In the genomic region with DNA sequence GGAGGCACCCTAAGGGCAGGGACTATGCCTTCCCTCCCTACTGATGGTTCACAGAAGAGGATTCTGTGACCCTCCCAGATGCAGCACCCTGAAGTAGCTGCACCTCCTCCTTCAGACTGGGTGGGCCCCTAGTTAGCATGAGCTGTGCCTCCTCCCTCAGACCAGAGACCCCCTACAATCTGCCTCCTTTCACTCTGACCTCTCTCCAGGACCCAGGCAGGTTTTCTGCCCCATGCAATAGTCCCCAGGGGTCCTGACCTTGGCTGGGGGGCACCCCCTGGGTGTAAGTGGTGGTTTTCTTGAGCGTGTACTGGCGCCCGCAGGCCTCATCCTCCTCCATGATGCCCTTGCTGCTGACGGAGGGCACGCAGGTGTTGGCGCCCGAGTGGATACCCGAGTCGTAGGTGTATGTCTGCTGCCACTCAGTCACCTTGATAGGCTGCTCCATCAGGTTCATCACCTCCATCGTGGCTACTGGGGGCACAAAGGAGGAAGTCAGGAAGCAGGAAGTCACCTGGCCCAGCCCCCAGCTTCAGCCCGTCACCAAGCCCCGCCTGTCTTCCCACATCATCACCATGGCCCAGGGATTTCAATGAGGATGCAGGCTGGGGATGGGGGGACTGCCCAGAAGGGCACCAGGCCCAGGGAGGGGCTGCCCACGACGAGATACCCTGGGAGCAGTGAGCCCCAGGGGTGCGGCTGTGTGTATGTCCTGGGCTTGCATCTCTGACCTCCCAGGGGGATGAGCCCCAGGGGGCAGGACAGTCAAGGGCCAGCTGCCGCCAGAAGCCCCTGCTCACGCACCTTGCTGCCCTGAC, we compare ENCODE assay signal across 7 cellular contexts. TPM values are rescaled to one million over a fixed set of nuclear protein-coding genes. Genes with fewer than 3 reads are reported as not detected.
DNase-seq lines count a peak whose midpoint lies in the region; ATAC-seq and TF ChIP-seq lines count a peak whose summit lies in the region.
"Had no signal": no experiment of that assay in that cellular context is flagged by ENCODE, and none has a peak within 500 bp of the region (broad histone marks: within the 10 kb centered on the region; RNA-seq: fewer than 3 reads in every experiment).

No MANE protein-coding gene starts in this region.

- H3K4me2 ChIP-seq in trophoblast cell (ENCODE audit: low read length) = peak overlapping the region; percentile 7

- CTCF ChIA-PET in activated B cell treated with CpG ODN at 0.5 μM for 24 hours (lab: Charles Lee) = no interaction called here

- peaks cover 28% of the 10 kb centered on the region for H3K79me1 ChIP-seq in trophoblast cell (ENCODE audit: low read length)

- WGBS in trophoblast cell (ENCODE audit: extremely low coverage, insufficient coverage, insufficient read length) = no CpG with 5 or more reads among the region's 17 CpGs

- H3K36me3 Mint-ChIP-seq in activated B cell treated with CpG ODN at 0.5 μM for 24 hours (ENCODE audit: low read depth) = peaks cover 43% of the 10 kb centered on the region

- H3K4me1 Mint-ChIP-seq in activated B cell treated with CpG ODN at 0.5 μM for 24 hours = peaks cover 24% of the 10 kb centered on the region

- H2AK5ac ChIP-seq in trophoblast cell (ENCODE audit: low read length) = peak overlapping the region; percentile 90

- H2BK120ac ChIP-seq in trophoblast cell (ENCODE audit: insufficient read depth, low read length, poor library complexity) = peak overlapping the region; percentile 72

- ATAC-seq in activated B cell treated with CpG ODN at 0.5 μM for 24 hours (ENCODE audit: low read depth) = peak; percentile 56
- ATAC-seq in GM19452 (IDR thresholded peaks at IDR 0.05; ENCODE audit: unreplicated experiment) = no peak

- H2BK12ac ChIP-seq in trophoblast cell (ENCODE audit: low read length) = peak overlapping the region; percentile 84

- H3K9me3 ChIP-seq in trophoblast cell (ENCODE audit: insufficient read depth, low read depth, low read length) = peaks cover 2% of the 10 kb centered on the region

- intact Hi-C loops in activated B cell treated with CpG ODN at 0.5 μM for 24 hours (cut with micrococcal nuclease) = no loop called here

- peak overlapping the region; percentile 91 for H3K4ac ChIP-seq in trophoblast cell (ENCODE audit: low read depth, low read length)

- POLR2A ChIA-PET in activated B cell treated with CpG ODN at 0.5 μM for 24 hours (lab: Charles Lee) = interaction anchor here (0.6 to 0.7 kb wide), 2 partner anchors 8 to 15 kb away, joined by 3 to 4 read pairs; a partner anchor contains a TSS

- H3K9me3 Mint-ChIP-seq in activated B cell treated with CpG ODN at 0.5 μM for 24 hours = no peaks in the 10 kb centered on the region

- H3K27me3 Mint-ChIP-seq in activated B cell treated with CpG ODN at 0.5 μM for 24 hours = no peaks in the 10 kb centered on the region

- peak overlapping the region; percentile 51 for H2BK5ac ChIP-seq in trophoblast cell (ENCODE audit: low read depth, low read length, poor library complexity)

- H2AFZ ChIP-seq in trophoblast cell (ENCODE audit: insufficient read depth, low read length, poor library complexity) = peak overlapping the region; percentile 33

- peak overlapping the region; percentile 77 for H4K8ac ChIP-seq in trophoblast cell (ENCODE audit: low read depth, low read length)

- peaks cover 70 to 74% of the 10 kb centered on the region in 2 experiments for H3K36me3 ChIP-seq in trophoblast cell (ENCODE audit: control insufficient read depth in 1 of 2, insufficient read depth in 2 of 2, low read length in 2 of 2)

- H3K4me1 ChIP-seq in trophoblast cell (ENCODE audit: control insufficient read depth in 1 of 2, insufficient read depth in 2 of 2, low read length in 2 of 2) = peaks cover 36 to 39% of the 10 kb centered on the region in 2 experiments

- H3K23ac ChIP-seq in trophoblast cell (ENCODE audit: low read length) = no peak overlapping the region

- peak overlapping the region; percentile 74 for H3K18ac ChIP-seq in trophoblast cell (ENCODE audit: low read length)

- H3K4me3 Mint-ChIP-seq in activated B cell treated with CpG ODN at 0.5 μM for 24 hours = peak overlapping the region; percentile 35

- no peaks in the 10 kb centered on the region for H3K27me3 ChIP-seq in trophoblast cell (ENCODE audit: insufficient read depth, low read length)

- no peak for TF ChIP-seq CTCF in activated B cell treated with CpG ODN at 0.5 μM for 24 hours (IDR thresholded peaks at IDR 0.05)

- no peak overlapping the region for H3K4me3 ChIP-seq in trophoblast cell (ENCODE audit: low read depth, low read length)

- H3K9ac ChIP-seq in trophoblast cell (ENCODE audit: low read length) = no peak overlapping the region

- H3K27ac ChIP-seq in trophoblast cell (ENCODE audit: low read depth, low read length) = peak overlapping the region; percentile 65

- H4K91ac ChIP-seq in trophoblast cell (ENCODE audit: low read depth, low read length) = peak overlapping the region; percentile 90

- peaks cover 22% of the 10 kb centered on the region for H3K79me2 ChIP-seq in trophoblast cell (ENCODE audit: control insufficient read depth, insufficient read depth, low read length, poor library complexity)

- H3K14ac ChIP-seq in trophoblast cell (ENCODE audit: low read length) = peak overlapping the region; percentile 87

- DNase-seq in activated B cell treated with CpG ODN at 0.5 μM for 24 hours (no peak), trophoblast cell (no peak), NCI-H510A treated with DMSO at 0.1 percent for 48 hours (lab: John Stamatoyannopoulos, UW) (no peak)
- DNase-seq: GDM1; stimulated activated CD4-positive, alpha-beta T cell treated with anti-CD3 and anti-CD28 coated beads, Interleukin-4, amount 100 ng/mL, for 24 hours had no signal

- peak overlapping the region; percentile 64 for H3K27ac Mint-ChIP-seq in activated B cell treated with CpG ODN at 0.5 μM for 24 hours

- peak overlapping the region; percentile 39 for H4K12ac ChIP-seq in trophoblast cell (ENCODE audit: low read depth, low read length)

RNA-seq across cellular contexts. Expression of a gene that starts 14.9 kb away (rescaled TPM):
- 27.3 and 31.1 TPM in 2 replicates for total RNA-seq in activated B cell treated with CpG ODN at 0.5 μM for 24 hours
- polyA plus RNA-seq in trophoblast cell (2013) = 367 and 395 TPM in 2 replicates

RNA-seq across cellular contexts. Expression of a gene that starts 37.2 kb away (rescaled TPM):
- total RNA-seq in activated B cell treated with CpG ODN at 0.5 μM for 24 hours = 0.10 and 0.11 TPM in 2 replicates
- polyA plus RNA-seq in trophoblast cell (2013) = 14.5 and 20.7 TPM in 2 replicates

RNA-seq across cellular contexts. Expression of a gene that starts 40.2 kb away (rescaled TPM):
- 0.76 and 1.9 TPM in 2 replicates for total RNA-seq in activated B cell treated with CpG ODN at 0.5 μM for 24 hours
- 27.5 and 27.8 TPM in 2 replicates for polyA plus RNA-seq in trophoblast cell (2013)

RNA-seq across cellular contexts. Expression of a gene that starts 41.2 kb away (rescaled TPM):
- total RNA-seq in activated B cell treated with CpG ODN at 0.5 μM for 24 hours = 0.54 and 0.86 TPM in 2 replicates
- polyA plus RNA-seq in trophoblast cell (2013) = 181 and 187 TPM in 2 replicates

RNA-seq across cellular contexts. Expression of a gene that starts 59.5 kb away (rescaled TPM):
- not detected in 2 replicates for total RNA-seq in activated B cell treated with CpG ODN at 0.5 μM for 24 hours
- polyA plus RNA-seq in trophoblast cell (2013) = 25.4 and 27.3 TPM in 2 replicates
- total RNA-seq: T-helper 2 cell treated with Interferon-gamma antibody and Interleukin-4, amounts not matched to agents 100 ng/mL and 5 ng/mL, for 36 hours had no signal
